In genomic region chr4:182818926-182819730, GRCh38 we compare ENCODE assay signal across 11 cellular contexts.
"Had no signal": no experiment of that assay in that cellular context is flagged by ENCODE, and none has a peak within 500 bp of the region (broad histone marks: within the 10 kb centered on the region; RNA-seq: fewer than 3 reads in every experiment).

No MANE protein-coding gene starts in this region.

- H3K4me3 ChIP-seq: hepatocyte, testis had no signal

- H3K4me1 Mint-ChIP-seq: nephron had no signal

- H3K27ac ChIP-seq: hepatocyte, testis had no signal

- H3K4me3 Mint-ChIP-seq: activated T-cell treated with anti-CD3 and anti-CD28 coated beads, Interleukin-2, amount 50 U/mL, for 72 hours; nephron; stimulated activated naive CD8-positive, alpha-beta T cell treated with anti-CD3 and anti-CD28 coated beads, Interleukin-15, Interleukin-2, amounts not matched to agents 100 ng/mL and 50 ng/mL, for 24 hours had no signal

- H3K27me3 Mint-ChIP-seq: stimulated activated naive CD8-positive, alpha-beta T cell treated with anti-CD3 and anti-CD28 coated beads, Interleukin-15, Interleukin-2, amounts not matched to agents 100 ng/mL and 50 ng/mL, for 24 hours had no signal

- H3K27me3 ChIP-seq: hepatocyte, testis had no signal

- H3K4me2 ChIP-seq: hepatocyte had no signal

- ATAC-seq: activated CD4-positive, CD25-positive, alpha-beta regulatory T cell treated with anti-CD3 and anti-CD28 coated beads, Interleukin-2, amount 50 U/mL, for 24 hours; activated T-cell treated with anti-CD3 and anti-CD28 coated beads, Interleukin-2, amount 50 U/mL, for 72 hours had no signal

- H3K79me2 ChIP-seq: hepatocyte had no signal

- H3K27ac Mint-ChIP-seq: activated T-cell treated with anti-CD3 and anti-CD28 coated beads, Interleukin-2, amount 50 U/mL, for 72 hours; nephron; stimulated activated naive CD8-positive, alpha-beta T cell treated with anti-CD3 and anti-CD28 coated beads, Interleukin-15, Interleukin-2, amounts not matched to agents 100 ng/mL and 50 ng/mL, for 24 hours had no signal

- H3K9me3 Mint-ChIP-seq: activated T-cell treated with anti-CD3 and anti-CD28 coated beads, Interleukin-2, amount 50 U/mL, for 72 hours; nephron; stimulated activated naive CD8-positive, alpha-beta T cell treated with anti-CD3 and anti-CD28 coated beads, Interleukin-15, Interleukin-2, amounts not matched to agents 100 ng/mL and 50 ng/mL, for 24 hours had no signal

- H3K4me1 ChIP-seq: testis had no signal

- DNase-seq: activated CD4-positive, alpha-beta T cell treated with anti-CD3 and anti-CD28 coated beads, Interleukin-2, amount 50 U/mL, for 48 hours; activated naive CD4-positive, alpha-beta T cell; activated T-cell treated with anti-CD3 and anti-CD28 coated beads, Interleukin-2, amount 50 U/mL, for 72 hours; aorta; kidney glomerular epithelial cell; stimulated activated CD4-positive, alpha-beta T cell treated with anti-CD3 and anti-CD28 coated beads, Interleukin-12 subunit alpha, Interleukin-12 subunit beta, amount 100 ng/mL, for 4 hours; testis had no signal
